In the genomic region with DNA sequence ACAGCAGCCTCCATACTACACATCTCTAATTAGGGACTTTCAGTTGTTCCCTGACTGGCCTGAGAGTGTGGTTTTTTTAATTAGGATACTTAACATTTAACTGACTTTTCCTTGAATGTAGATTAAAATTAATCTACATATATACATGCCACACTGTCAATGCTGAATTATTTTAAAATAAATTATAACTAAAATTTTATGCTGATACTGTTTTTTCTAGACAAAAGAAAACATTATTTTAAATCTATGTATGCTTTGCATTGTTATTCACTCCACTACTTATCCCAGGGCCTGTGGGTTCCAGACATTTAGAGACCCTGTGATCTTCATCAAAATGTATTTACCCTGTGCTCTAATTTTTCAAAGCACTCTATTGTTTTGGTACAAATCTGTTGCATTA, we compare ENCODE assay signal across 39 cellular contexts.
"Had no signal": no experiment of that assay in that cellular context is flagged by ENCODE, and none has a peak within 500 bp of the region (broad histone marks: within the 10 kb centered on the region; RNA-seq: fewer than 3 reads in every experiment).

No MANE protein-coding gene starts in this region.

- H3K4me1 Mint-ChIP-seq: activated naive CD4-positive, alpha-beta T cell treated with anti-CD3 and anti-CD28 coated beads, Interleukin-2, amount 10 ng/mL, durations not matched to agents 7 days and 5 days; activated naive CD4-positive, alpha-beta T cell treated with anti-CD3 and anti-CD28 coated beads, Interleukin-2, amount 50 U/mL, for 24 hours; activated naive CD8-positive, alpha-beta T cell treated with anti-CD3 and anti-CD28 coated beads for 36 hours; activated naive CD8-positive, alpha-beta T cell treated with anti-CD3 and anti-CD28 coated beads, Interleukin-2, amount 10 ng/mL, durations not matched to agents 7 days and 5 days; activated naive CD8-positive, alpha-beta T cell treated with anti-CD3 and anti-CD28 coated beads, Interleukin-2, amount 50 U/mL, for 24 hours; activated T-helper 17 cell treated with anti-CD3 and anti-CD28 coated beads, Interleukin-2, amount 50 U/mL, for 72 hours; brain; central memory CD8-positive, alpha-beta T cell had no signal

- H3K4me3 ChIP-seq: adrenal gland, ascending aorta, body of pancreas, breast epithelium, cardiac muscle cell had no signal

- FAIRE-seq: astrocyte, bronchial epithelial cell had no signal

- H3K9me3 Mint-ChIP-seq: activated naive CD8-positive, alpha-beta T cell treated with anti-CD3 and anti-CD28 coated beads, Interleukin-2, amount 10 ng/mL, durations not matched to agents 7 days and 5 days; activated naive CD8-positive, alpha-beta T cell treated with anti-CD3 and anti-CD28 coated beads, Interleukin-2, amount 50 U/mL, for 24 hours had no signal

- H3K36me3 Mint-ChIP-seq: activated naive CD4-positive, alpha-beta T cell treated with anti-CD3 and anti-CD28 coated beads, Interleukin-2, amount 10 ng/mL, durations not matched to agents 7 days and 5 days; activated naive CD4-positive, alpha-beta T cell treated with anti-CD3 and anti-CD28 coated beads, Interleukin-2, amount 50 U/mL, for 24 hours; activated naive CD4-positive, alpha-beta T cell treated with anti-CD3 and anti-CD28 coated beads, Interleukin-2, amount 50 U/mL, for 72 hours; activated naive CD8-positive, alpha-beta T cell; activated naive CD8-positive, alpha-beta T cell treated with anti-CD3 and anti-CD28 coated beads for 36 hours; activated naive CD8-positive, alpha-beta T cell treated with anti-CD3 and anti-CD28 coated beads, Interleukin-2, amount 10 ng/mL, durations not matched to agents 7 days and 5 days; brain had no signal

- H3K4me1 ChIP-seq: adrenal gland, ascending aorta, body of pancreas, breast epithelium had no signal

- H3K4me3 Mint-ChIP-seq: activated naive CD4-positive, alpha-beta T cell treated with anti-CD3 and anti-CD28 coated beads for 36 hours; activated naive CD4-positive, alpha-beta T cell treated with anti-CD3 and anti-CD28 coated beads, Interleukin-2, amount 10 ng/mL, durations not matched to agents 7 days and 5 days; activated naive CD4-positive, alpha-beta T cell treated with anti-CD3 and anti-CD28 coated beads, Interleukin-2, amount 50 U/mL, for 24 hours; activated naive CD8-positive, alpha-beta T cell; activated naive CD8-positive, alpha-beta T cell treated with anti-CD3 and anti-CD28 coated beads for 36 hours; activated naive CD8-positive, alpha-beta T cell treated with anti-CD3 and anti-CD28 coated beads, Interleukin-2, amount 10 ng/mL, durations not matched to agents 7 days and 5 days; activated naive CD8-positive, alpha-beta T cell treated with anti-CD3 and anti-CD28 coated beads, Interleukin-2, amount 50 U/mL, for 24 hours; activated T-cell treated with anti-CD3 and anti-CD28 coated beads, Interleukin-2, amount 50 U/mL, for 24 hours; activated T-cell treated with anti-CD3 and anti-CD28 coated beads, Interleukin-2, amount 50 U/mL, for 4 hours; activated T-helper 1 cell treated with anti-CD3 and anti-CD28 coated beads, Interleukin-12 subunit alpha, Interleukin-12 subunit beta, Interleukin-2, Interleukin-4 antibody, amounts not matched to agents 30 ng/mL and 10 ng/mL and 1 ng/mL, durations not matched to agents 14 hours and 24 hours and 36 hours; activated T-helper 17 cell treated with anti-CD3 and anti-CD28 coated beads, Interleukin-2, amount 50 U/mL, for 72 hours; brain; central memory CD8-positive, alpha-beta T cell had no signal

- H3K27me3 Mint-ChIP-seq: activated naive CD4-positive, alpha-beta T cell treated with anti-CD3 and anti-CD28 coated beads, Interleukin-2, amount 10 ng/mL, durations not matched to agents 7 days and 5 days; activated naive CD4-positive, alpha-beta T cell treated with anti-CD3 and anti-CD28 coated beads, Interleukin-2, amount 50 U/mL, for 24 hours; activated naive CD8-positive, alpha-beta T cell; activated naive CD8-positive, alpha-beta T cell treated with anti-CD3 and anti-CD28 coated beads for 36 hours; activated naive CD8-positive, alpha-beta T cell treated with anti-CD3 and anti-CD28 coated beads, Interleukin-2, amount 10 ng/mL, durations not matched to agents 7 days and 5 days; activated naive CD8-positive, alpha-beta T cell treated with anti-CD3 and anti-CD28 coated beads, Interleukin-2, amount 50 U/mL, for 24 hours; activated T-cell treated with anti-CD3 and anti-CD28 coated beads, Interleukin-2, amount 50 U/mL, for 24 hours; activated T-helper 17 cell treated with anti-CD3 and anti-CD28 coated beads, Interleukin-2, amount 50 U/mL, for 72 hours; central memory CD8-positive, alpha-beta T cell had no signal

- DNase-seq: activated effector memory CD4-positive, alpha-beta T cell treated with anti-CD3 and anti-CD28 coated beads, Interleukin-2, amount 50 U/mL, for 16 hours; activated effector memory CD4-positive, alpha-beta T cell treated with Interleukin-2 at 50 U/mL for 16 hours; activated gamma-delta T cell; activated gamma-delta T cell treated with Interleukin-2 at 50 U/mL for 16 hours; activated naive CD4-positive, alpha-beta T cell; activated naive CD4-positive, alpha-beta T cell treated with anti-CD3 and anti-CD28 coated beads for 36 hours; activated naive CD4-positive, alpha-beta T cell treated with anti-CD3 and anti-CD28 coated beads, Interleukin-2, amount 10 ng/mL, durations not matched to agents 7 days and 5 days; activated naive CD4-positive, alpha-beta T cell treated with anti-CD3 and anti-CD28 coated beads, Interleukin-2, amount 50 U/mL, for 16 hours; activated naive CD4-positive, alpha-beta T cell treated with Interleukin-2 at 50 U/mL for 16 hours; activated naive CD8-positive, alpha-beta T cell treated with anti-CD3 and anti-CD28 coated beads for 36 hours; activated naive CD8-positive, alpha-beta T cell treated with anti-CD3 and anti-CD28 coated beads, Interleukin-2, amount 10 ng/mL, durations not matched to agents 7 days and 5 days; activated naive CD8-positive, alpha-beta T cell treated with anti-CD3 and anti-CD28 coated beads, Interleukin-2, amount 50 U/mL, for 24 hours; activated T-cell treated with anti-CD3 and anti-CD28 coated beads, Interleukin-2, amount 50 U/mL, for 1 hour; activated T-cell treated with anti-CD3 and anti-CD28 coated beads, Interleukin-2, amount 50 U/mL, for 24 hours; activated T-cell treated with anti-CD3 and anti-CD28 coated beads, Interleukin-2, amount 50 U/mL, for 4 hours; activated T-cell treated with anti-CD3 and anti-CD28 coated beads, Interleukin-2, amount 50 U/mL, for 48 hours; adrenal gland; amniotic stem cell; amygdala; anterior cingulate cortex; aorta; body of pancreas; brain microvascular endothelial cell; caudate nucleus; central memory CD4-positive, alpha-beta T cell; cerebellar nuclear complex had no signal

- H3K27me3 ChIP-seq: adrenal gland, ascending aorta, body of pancreas, brain microvascular endothelial cell, breast epithelium, cardiac muscle cell had no signal

- H3K36me3 ChIP-seq: adrenal gland, ascending aorta, brain microvascular endothelial cell, breast epithelium, cardiac muscle cell had no signal

- H3K9me3 ChIP-seq: adrenal gland, ascending aorta, body of pancreas, breast epithelium had no signal

- H3K27ac Mint-ChIP-seq: activated naive CD4-positive, alpha-beta T cell treated with anti-CD3 and anti-CD28 coated beads for 36 hours; activated naive CD4-positive, alpha-beta T cell treated with anti-CD3 and anti-CD28 coated beads, Interleukin-2, amount 10 ng/mL, durations not matched to agents 7 days and 5 days; activated naive CD4-positive, alpha-beta T cell treated with anti-CD3 and anti-CD28 coated beads, Interleukin-2, amount 50 U/mL, for 24 hours; activated naive CD4-positive, alpha-beta T cell treated with anti-CD3 and anti-CD28 coated beads, Interleukin-2, amount 50 U/mL, for 72 hours; activated naive CD8-positive, alpha-beta T cell; activated naive CD8-positive, alpha-beta T cell treated with anti-CD3 and anti-CD28 coated beads for 36 hours; activated naive CD8-positive, alpha-beta T cell treated with anti-CD3 and anti-CD28 coated beads, Interleukin-2, amount 10 ng/mL, durations not matched to agents 7 days and 5 days; activated naive CD8-positive, alpha-beta T cell treated with anti-CD3 and anti-CD28 coated beads, Interleukin-2, amount 50 U/mL, for 24 hours; activated T-cell treated with anti-CD3 and anti-CD28 coated beads, Interleukin-2, amount 50 U/mL, for 24 hours; activated T-helper 1 cell treated with anti-CD3 and anti-CD28 coated beads, Interleukin-12 subunit alpha, Interleukin-12 subunit beta, Interleukin-2, Interleukin-4 antibody, amounts not matched to agents 30 ng/mL and 10 ng/mL and 1 ng/mL, durations not matched to agents 14 hours and 24 hours and 36 hours; activated T-helper 17 cell treated with anti-CD3 and anti-CD28 coated beads, Interleukin-2, amount 50 U/mL, for 72 hours; activated T-helper 2 cell treated with anti-CD3 and anti-CD28 coated beads, Interferon-gamma antibody, Interleukin-2, Interleukin-4, amounts not matched to agents 10 μg/mL and 5 μg/mL and 100 μg/mL, durations not matched to agents 14 hours and 24 hours and 36 hours; brain had no signal

- H3K27ac ChIP-seq: adrenal gland, ascending aorta, body of pancreas, brain microvascular endothelial cell, breast epithelium, cardiac muscle cell had no signal

- ATAC-seq: activated naive CD4-positive, alpha-beta T cell treated with anti-CD3 and anti-CD28 coated beads, Interleukin-2, amount 50 U/mL, for 72 hours; activated naive CD8-positive, alpha-beta T cell treated with anti-CD3 and anti-CD28 coated beads, Interleukin-2, amount 50 U/mL, for 24 hours; activated T-cell treated with anti-CD3 and anti-CD28 coated beads, Interleukin-2, amount 50 U/mL, for 4 hours; activated T-helper 17 cell treated with anti-CD3 and anti-CD28 coated beads, Interleukin-2, amount 50 U/mL, for 72 hours; body of pancreas had no signal
